1 cellular context compared by ENCODE assay signal in the genomic region with DNA sequence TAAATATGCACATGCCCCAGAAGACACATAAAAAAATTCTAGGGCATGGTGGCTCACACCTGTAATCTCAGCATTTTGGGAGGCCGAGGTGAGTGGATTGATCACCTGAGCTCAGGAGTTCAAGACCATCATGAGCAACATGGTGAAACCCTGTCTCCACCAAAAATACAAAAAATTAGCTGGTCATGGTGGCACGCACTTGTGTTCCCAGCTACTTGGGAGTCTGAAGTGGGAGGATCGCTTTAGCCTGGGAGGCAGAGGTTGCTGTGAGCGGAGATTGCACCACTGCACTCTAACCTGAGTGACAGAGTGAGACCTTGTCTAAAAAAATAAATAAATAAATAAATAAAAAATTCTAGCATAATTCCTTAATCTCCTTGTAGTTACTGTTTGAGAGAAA.
TF ChIP-seq lines count a peak whose summit lies in the region.

No MANE protein-coding gene starts in this region.

TF ChIP-seq in SK-N-SH, 30 proteins besides CTCF, POLR2A, EP300 and RAD21:
- TF ChIP-seq CHD2 (IDR thresholded peaks at IDR 0.05; ENCODE audit: low read length, partially characterized antibody) (no peak), GABPA (IDR thresholded peaks at IDR 0.05; ENCODE audit: low read depth) (no peak), ZBTB33 (IDR thresholded peaks at IDR 0.05; ENCODE audit: borderline replicate concordance, low read depth) (no peak), RXRA (IDR thresholded peaks at IDR 0.05; ENCODE audit: borderline replicate concordance, low read depth) (no peak), USF1 (IDR thresholded peaks at IDR 0.05; ENCODE audit: borderline replicate concordance, low read depth) (no peak)
